Comparison of ENCODE assay signal across 26 cellular contexts in genomic region chr3:32852146-32852545, GRCh38. TPM values are rescaled to one million over a fixed set of nuclear protein-coding genes. Genes with fewer than 3 reads are reported as not detected.
"Had no signal": no experiment of that assay in that cellular context is flagged by ENCODE, and none has a peak within 500 bp of the region (broad histone marks: within the 10 kb centered on the region; RNA-seq: fewer than 3 reads in every experiment).

No MANE protein-coding gene starts in this region.

- H3K27ac ChIP-seq: adrenal gland, ascending aorta, colonic mucosa, dorsolateral prefrontal cortex, heart right ventricle, pancreas, thyroid gland had no signal

- H3K9me3 ChIP-seq: adrenal gland, ascending aorta, colonic mucosa, heart right ventricle, pancreas, thyroid gland had no signal

- H3K9me3 Mint-ChIP-seq: activated CD4-positive, alpha-beta T cell treated with anti-CD3 and anti-CD28 coated beads, Interleukin-2, amount 10 ng/mL, durations not matched to agents 7 days and 5 days; activated T-cell treated with anti-CD3 and anti-CD28 coated beads, Interleukin-2, amount 50 U/mL, for 24 hours; activated T-helper 17 cell treated with anti-CD3 and anti-CD28 coated beads, Interleukin-2, amount 50 U/mL, for 72 hours; natural killer cell; stimulated activated naive CD8-positive, alpha-beta T cell treated with anti-CD3 and anti-CD28 coated beads, Interleukin-15, Interleukin-2, amounts not matched to agents 100 ng/mL and 50 ng/mL, for 24 hours had no signal

- H3K27me3 Mint-ChIP-seq: stimulated activated naive CD8-positive, alpha-beta T cell treated with anti-CD3 and anti-CD28 coated beads, Interleukin-15, Interleukin-2, amounts not matched to agents 100 ng/mL and 50 ng/mL, for 24 hours had no signal

- H3K36me3 Mint-ChIP-seq: activated naive CD8-positive, alpha-beta T cell; natural killer cell had no signal

- H3K36me3 ChIP-seq: adrenal gland, ascending aorta, colonic mucosa, heart right ventricle, pancreas, thyroid gland had no signal

- FAIRE-seq: kidney, pancreas had no signal

- DNase-seq: activated CD4-positive, alpha-beta T cell treated with anti-CD3 and anti-CD28 coated beads, Interleukin-2, amount 10 ng/mL, durations not matched to agents 7 days and 5 days; activated CD8-positive, alpha-beta T cell treated with anti-CD3 and anti-CD28 coated beads, Interleukin-2, amount 10 ng/mL, durations not matched to agents 7 days and 5 days; activated naive CD4-positive, alpha-beta T cell; activated T-cell treated with anti-CD3 and anti-CD28 coated beads, Interleukin-2, amount 50 U/mL, for 24 hours; adrenal gland; colonic mucosa; dorsolateral prefrontal cortex; heart right ventricle; kidney; midbrain; natural killer cell; pancreas; right cardiac atrium; stimulated activated CD4-positive, alpha-beta T cell treated with anti-CD3 and anti-CD28 coated beads, Interleukin-1b, Interleukin-23, amount 100 ng/mL, for 48 hours; substantia nigra; thyroid gland had no signal

- H3K27ac Mint-ChIP-seq: activated CD4-positive, alpha-beta T cell treated with anti-CD3 and anti-CD28 coated beads, Interleukin-2, amount 10 ng/mL, durations not matched to agents 7 days and 5 days; activated CD8-positive, alpha-beta T cell treated with anti-CD3 and anti-CD28 coated beads, Interleukin-2, amount 10 ng/mL, durations not matched to agents 7 days and 5 days; activated naive CD8-positive, alpha-beta T cell; activated T-cell treated with anti-CD3 and anti-CD28 coated beads, Interleukin-2, amount 50 U/mL, for 24 hours; activated T-helper 17 cell treated with anti-CD3 and anti-CD28 coated beads, Interleukin-2, amount 50 U/mL, for 72 hours; natural killer cell; stimulated activated naive CD8-positive, alpha-beta T cell treated with anti-CD3 and anti-CD28 coated beads, Interleukin-15, Interleukin-2, amounts not matched to agents 100 ng/mL and 50 ng/mL, for 24 hours had no signal

- H3K27me3 ChIP-seq: adrenal gland, ascending aorta, colonic mucosa, dorsolateral prefrontal cortex, heart right ventricle, pancreas, thyroid gland had no signal

- ATAC-seq: activated CD4-positive, CD25-positive, alpha-beta regulatory T cell treated with anti-CD3 and anti-CD28 coated beads, Interleukin-2, amount 50 U/mL, for 24 hours; activated CD8-positive, alpha-beta T cell treated with anti-CD3 and anti-CD28 coated beads, Interleukin-2, amount 10 ng/mL, durations not matched to agents 7 days and 5 days; activated T-helper 17 cell treated with anti-CD3 and anti-CD28 coated beads, Interleukin-2, amount 50 U/mL, for 72 hours; heart right ventricle; natural killer cell; pancreas; right cardiac atrium had no signal

- H3K4me3 ChIP-seq: adrenal gland, ascending aorta, colonic mucosa, dorsolateral prefrontal cortex, heart right ventricle, lung, pancreas, thyroid gland had no signal

- H3K4me1 ChIP-seq: ascending aorta, colonic mucosa, pancreas had no signal

- H3K4me3 Mint-ChIP-seq: activated CD4-positive, alpha-beta T cell treated with anti-CD3 and anti-CD28 coated beads, Interleukin-2, amount 10 ng/mL, durations not matched to agents 7 days and 5 days; activated CD8-positive, alpha-beta T cell treated with anti-CD3 and anti-CD28 coated beads, Interleukin-2, amount 10 ng/mL, durations not matched to agents 7 days and 5 days; activated naive CD8-positive, alpha-beta T cell; activated T-cell treated with anti-CD3 and anti-CD28 coated beads, Interleukin-2, amount 50 U/mL, for 24 hours; activated T-helper 17 cell treated with anti-CD3 and anti-CD28 coated beads, Interleukin-2, amount 50 U/mL, for 72 hours; natural killer cell; stimulated activated naive CD8-positive, alpha-beta T cell treated with anti-CD3 and anti-CD28 coated beads, Interleukin-15, Interleukin-2, amounts not matched to agents 100 ng/mL and 50 ng/mL, for 24 hours had no signal

- H3K4me1 Mint-ChIP-seq: activated CD4-positive, alpha-beta T cell treated with anti-CD3 and anti-CD28 coated beads, Interleukin-2, amount 10 ng/mL, durations not matched to agents 7 days and 5 days; activated T-helper 17 cell treated with anti-CD3 and anti-CD28 coated beads, Interleukin-2, amount 50 U/mL, for 72 hours; natural killer cell had no signal

RNA-seq across cellular contexts. Expression of gene TRIM71, which starts 34.3 kb away (rescaled TPM):
- total RNA-seq: activated CD4-positive, alpha-beta T cell treated with anti-CD3 and anti-CD28 coated beads, Interleukin-2, amount 10 ng/mL, durations not matched to agents 7 days and 5 days; activated CD8-positive, alpha-beta T cell treated with anti-CD3 and anti-CD28 coated beads, Interleukin-2, amount 10 ng/mL, durations not matched to agents 7 days and 5 days; ascending aorta; fibroblast of villous mesenchyme; pulmonary artery endothelial cell; right cardiac atrium; T-helper 2 cell treated with Interferon-gamma antibody and Interleukin-4, amounts not matched to agents 100 ng/mL and 5 ng/mL, for 36 hours had no signal
- polyA plus RNA-seq: adrenal gland, heart right ventricle, right cardiac atrium, urinary bladder had no signal
